10 cellular contexts compared by ENCODE assay signal in genomic region chr11:94513091-94513490, GRCh38. TPM values are rescaled to one million over a fixed set of nuclear protein-coding genes. Genes with fewer than 3 reads are reported as not detected.
DNase-seq lines count a peak whose midpoint lies in the region; ATAC-seq and TF ChIP-seq lines count a peak whose summit lies in the region.
"Had no signal": no experiment of that assay in that cellular context is flagged by ENCODE, and none has a peak within 500 bp of the region (broad histone marks: within the 10 kb centered on the region; RNA-seq: fewer than 3 reads in every experiment).

No MANE protein-coding gene starts in this region.

- peak overlapping the region; percentile 77 for H3K4me3 Mint-ChIP-seq in natural killer cell treated with Interleukin-12 subunit alpha and Interleukin-12 subunit beta and Interleukin-15 and Interleukin-18, amount 100 ng/mL, for 72 hours

- H3K79me2 ChIP-seq in Karpas-422 (ENCODE audit: low read length), result no peaks in the 10 kb centered on the region

- no peaks in the 10 kb centered on the region for H3K9me3 Mint-ChIP-seq in natural killer cell treated with Interleukin-12 subunit alpha and Interleukin-12 subunit beta and Interleukin-15 and Interleukin-18, amount 100 ng/mL, for 72 hours

- no peaks in the 10 kb centered on the region for H3K36me3 Mint-ChIP-seq in natural killer cell treated with Interleukin-12 subunit alpha and Interleukin-12 subunit beta and Interleukin-15 and Interleukin-18, amount 100 ng/mL, for 72 hours

- H3K27me3 Mint-ChIP-seq in natural killer cell treated with Interleukin-12 subunit alpha and Interleukin-12 subunit beta and Interleukin-15 and Interleukin-18, amount 100 ng/mL, for 72 hours, result peaks cover 9 to 14% of the 10 kb centered on the region in 2 donors

- ATAC-seq in GM18502 (IDR thresholded peaks at IDR 0.05; ENCODE audit: poor library complexity, unreplicated experiment) (peak; percentile 37), SK-N-SH treated with all-trans-retinoic acid at 6 μM for 48 hours (peak; percentile 56), GM18867 (IDR thresholded peaks at IDR 0.05; ENCODE audit: unreplicated experiment) (no peak), GM21390 (IDR thresholded peaks at IDR 0.05; ENCODE audit: unreplicated experiment) (no peak), GM21825 (IDR thresholded peaks at IDR 0.05; ENCODE audit: unreplicated experiment) (no peak)
- ATAC-seq in natural killer cell treated with Interleukin-12 subunit alpha and Interleukin-12 subunit beta and Interleukin-15 and Interleukin-18, amount 100 ng/mL, for 72 hours, result no peak

- H3K27ac Mint-ChIP-seq in natural killer cell treated with Interleukin-12 subunit alpha and Interleukin-12 subunit beta and Interleukin-15 and Interleukin-18, amount 100 ng/mL, for 72 hours, result no peak overlapping the region

- H3K9me3 ChIP-seq in Karpas-422 (ENCODE audit: low read length), result no peaks in the 10 kb centered on the region
- H3K9me3 ChIP-seq: prostate gland had no signal

- H3K9ac ChIP-seq in Karpas-422 (ENCODE audit: low read length), result 0 out of 2 replicates have a peak overlapping the region, but pooled peaks have one; percentile 3

- H3K4me3 ChIP-seq in Karpas-422 (ENCODE audit: low read length), result peak overlapping the region; percentile 16; the same call in 1 of the 2 replicates

- H3K4me1 Mint-ChIP-seq in natural killer cell treated with Interleukin-12 subunit alpha and Interleukin-12 subunit beta and Interleukin-15 and Interleukin-18, amount 100 ng/mL, for 72 hours (ENCODE audit: low read depth in 2 of 2), result peaks cover 12 to 15% of the 10 kb centered on the region in 2 donors

- H3K4me1 ChIP-seq in Karpas-422 (ENCODE audit: low read length), result peaks cover 16% of the 10 kb centered on the region
- H3K4me1 ChIP-seq: prostate gland had no signal

- H3K4me2 ChIP-seq in Karpas-422 (ENCODE audit: low read depth, low read length, poor library complexity, severe bottlenecking), result peak overlapping the region; percentile 33

- H3K9me2 ChIP-seq in Karpas-422 (replicated peaks; ENCODE audit: insufficient read depth, low read length), result no peaks in the 10 kb centered on the region

- no peaks in the 10 kb centered on the region for H3K36me3 ChIP-seq in Karpas-422 (ENCODE audit: insufficient read depth, low read length)
- H3K36me3 ChIP-seq: prostate gland had no signal

- H3K27ac ChIP-seq in Karpas-422 (ENCODE audit: low read length), result no peak overlapping the region
- H3K27ac ChIP-seq: prostate gland had no signal

- peak overlapping the region; percentile 66 for H2AFZ ChIP-seq in Karpas-422 (ENCODE audit: low read length)

- DNase-seq in Karpas-422 (no peak), globus pallidus (ENCODE audit: low spot score) (no peak)
- DNase-seq in natural killer cell treated with Interleukin-12 subunit alpha and Interleukin-12 subunit beta and Interleukin-15 and Interleukin-18, amount 100 ng/mL, for 72 hours (ENCODE audit: low spot score), result no peak
- DNase-seq: activated CD8-positive, alpha-beta memory T cell treated with anti-CD3 and anti-CD28 coated beads, Interleukin-2, amount 50 U/mL, for 4 hours had no signal

- H4K20me1 ChIP-seq in Karpas-422 (ENCODE audit: insufficient read depth, low read depth, low read length), result no peaks in the 10 kb centered on the region

- peaks cover 4% of the 10 kb centered on the region; the same call in 1 of the 2 replicates for H3K27me3 ChIP-seq in Karpas-422 (ENCODE audit: low read length)

TF ChIP-seq in SK-N-SH treated with all-trans-retinoic acid at 6 μM for 48 hours, 23 proteins besides CTCF, POLR2A, EP300 and RAD21:
- TF ChIP-seq ZC3H10 (CRISPR knock-in tag; IDR thresholded peaks at IDR 0.05) (no peak), ISL1 (CRISPR knock-in tag; IDR thresholded peaks at IDR 0.05) (no peak), CSRNP3 (CRISPR knock-in tag; IDR thresholded peaks at IDR 0.05) (no peak), ZNF565 (CRISPR knock-in tag; conservative IDR thresholded peaks at IDR 0.05; ENCODE audit: low read depth) (no peak), ARNTL (CRISPR knock-in tag; IDR thresholded peaks at IDR 0.05; ENCODE audit: borderline replicate concordance, low read depth) (no peak), GLIS3 (CRISPR knock-in tag; IDR thresholded peaks at IDR 0.05) (no peak), CREB5 (CRISPR knock-in tag; IDR thresholded peaks at IDR 0.05; ENCODE audit: low read depth) (no peak)

RNA-seq across cellular contexts. Expression of gene C11orf97, which starts 0.8 kb away (rescaled TPM):
- not detected in 2 replicates for total RNA-seq in Karpas-422 (2014; rRNA removed; shearing (Covaris generic); ENCODE audit: low replicate concordance)
- not detected for total RNA-seq in natural killer cell treated with Interleukin-12 subunit alpha and Interleukin-12 subunit beta and Interleukin-15 and Interleukin-18, amount 100 ng/mL, for 72 hours
- total RNA-seq: prostate gland had no signal

RNA-seq across cellular contexts. Expression of gene ANKRD49, which starts 19.3 kb away (rescaled TPM):
- total RNA-seq in Karpas-422 (2014; rRNA removed; shearing (Covaris generic); ENCODE audit: low replicate concordance), result 60.8 and 112 TPM in 2 replicates
- 10 to 100 TPM; 18.0 to 23.7 TPM for total RNA-seq in natural killer cell treated with Interleukin-12 subunit alpha and Interleukin-12 subunit beta and Interleukin-15 and Interleukin-18, amount 100 ng/mL, for 72 hours

RNA-seq across cellular contexts. Expression of gene MRE11, which starts 19.4 kb away (rescaled TPM):
- total RNA-seq in Karpas-422 (2014; rRNA removed; shearing (Covaris generic); ENCODE audit: low replicate concordance), result 64.5 and 115 TPM in 2 replicates
- total RNA-seq in natural killer cell treated with Interleukin-12 subunit alpha and Interleukin-12 subunit beta and Interleukin-15 and Interleukin-18, amount 100 ng/mL, for 72 hours, result 10 to 100 TPM; 27.7 to 57.7 TPM

RNA-seq across cellular contexts. Expression of gene FUT4, which starts 30.6 kb away (rescaled TPM):
- total RNA-seq in Karpas-422 (2014; rRNA removed; shearing (Covaris generic); ENCODE audit: low replicate concordance), result 0.34 and 0.90 TPM in 2 replicates
- total RNA-seq in natural killer cell treated with Interleukin-12 subunit alpha and Interleukin-12 subunit beta and Interleukin-15 and Interleukin-18, amount 100 ng/mL, for 72 hours, result 1 to 10 TPM; 6.5 to 6.7 TPM

RNA-seq across cellular contexts. Expression of gene PIWIL4, which starts 54.1 kb away (rescaled TPM):
- total RNA-seq in Karpas-422 (2014; rRNA removed; shearing (Covaris generic); ENCODE audit: low replicate concordance), result 0.30 TPM in 1 of 2 replicates, not detected in the other
- 1 to 10 TPM in 1 of 2 donors, under 1 TPM in 1; 0.86 to 1.6 TPM for total RNA-seq in natural killer cell treated with Interleukin-12 subunit alpha and Interleukin-12 subunit beta and Interleukin-15 and Interleukin-18, amount 100 ng/mL, for 72 hours

Comparison
In these comparisons a context has a peak if more than half of its experiments do, and no peak if none do; other contexts are left out.
1. ATAC-seq: peak in GM18502 (single experiment) and SK-N-SH treated with all-trans-retinoic acid at 6 μM for 48 hours (single experiment); none in natural killer cell treated with Interleukin-12 subunit alpha and Interleukin-12 subunit beta and Interleukin-15 and Interleukin-18, amount 100 ng/mL, for 72 hours (0 of 2), GM18867 (single experiment), GM21390 (single experiment) and GM21825 (single experiment).